11 cellular contexts compared by ENCODE assay signal in the genomic region with DNA sequence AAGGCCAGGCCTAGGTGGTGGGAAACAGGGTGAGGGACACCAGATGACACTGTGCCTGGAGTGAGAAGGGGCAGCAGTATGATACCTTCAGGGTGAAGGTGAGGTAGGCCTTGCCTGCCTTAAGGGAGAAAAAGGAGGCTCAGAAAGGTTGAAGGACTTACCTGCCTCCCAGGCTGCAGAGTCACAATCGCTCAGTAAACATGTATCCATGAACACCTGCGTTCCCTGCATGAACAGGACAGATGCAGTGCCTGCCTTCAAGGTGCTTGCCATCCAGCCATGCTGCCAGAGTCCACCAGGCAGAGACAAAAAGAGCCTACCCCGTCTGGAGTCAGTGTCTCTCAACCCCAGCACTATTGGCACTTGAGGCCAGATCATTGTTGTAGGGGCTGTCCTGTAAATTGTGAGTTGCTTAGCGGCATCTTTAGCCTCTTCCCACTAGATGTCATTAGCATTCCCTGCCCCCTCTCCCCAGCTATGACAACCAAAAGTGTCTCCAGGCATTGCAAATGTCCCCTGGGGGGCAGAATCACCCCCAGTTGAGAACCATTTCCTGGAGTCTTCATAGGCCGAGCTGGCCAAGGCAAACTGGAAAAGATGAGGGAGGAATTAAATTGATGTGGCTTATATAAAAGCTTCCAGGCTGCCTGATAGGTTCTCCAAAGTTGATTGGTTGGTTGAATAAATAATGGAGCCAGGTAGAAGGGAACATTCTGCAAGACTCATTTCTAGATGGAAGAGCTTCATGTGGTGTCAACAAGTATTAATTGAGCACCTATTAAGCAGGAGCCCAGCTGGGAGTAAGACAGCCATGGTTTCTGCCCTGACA. TPM values are rescaled to one million over a fixed set of nuclear protein-coding genes. Genes with fewer than 3 reads are reported as not detected.
DNase-seq lines count a peak whose midpoint lies in the region; ATAC-seq and TF ChIP-seq lines count a peak whose summit lies in the region.
"Had no signal": no experiment of that assay in that cellular context is flagged by ENCODE, and none has a peak within 500 bp of the region (broad histone marks: within the 10 kb centered on the region; RNA-seq: fewer than 3 reads in every experiment).

No MANE protein-coding gene starts in this region.

- H3K36me3 Mint-ChIP-seq in activated CD8-positive, alpha-beta memory T cell treated with anti-CD3 and anti-CD28 coated beads, Interleukin-2, amount 10 ng/mL, durations not matched to agents 7 days and 5 days: no peaks in the 10 kb centered on the region
- no peaks in the 10 kb centered on the region for H3K36me3 Mint-ChIP-seq in activated CD8-positive, alpha-beta T cell treated with anti-CD3 and anti-CD28 coated beads for 36 hours (ENCODE audit: low read depth)

- H3K4me1 ChIP-seq in Peyer's patch: peaks cover 0 to 16% (median 8%) of the 10 kb centered on the region in 4 donors

- H3K9me3 ChIP-seq in Peyer's patch: no peaks in the 10 kb centered on the region
- H3K9me3 ChIP-seq: MG63 had no signal

- CTCF ChIA-PET in activated CD8-positive, alpha-beta memory T cell treated with anti-CD3 and anti-CD28 coated beads, Interleukin-2, amount 10 ng/mL, durations not matched to agents 7 days and 5 days (lab: Charles Lee): interaction anchor here (0.6 to 0.9 kb wide), 2 partner anchors 25 to 350 kb away, joined by 3 read pairs; a partner anchor contains a TSS
- CTCF ChIA-PET in activated CD8-positive, alpha-beta T cell treated with anti-CD3 and anti-CD28 coated beads for 36 hours (lab: Charles Lee): interaction anchor here (0.9 to 1.6 kb wide), 3 partner anchors 25 to 54 kb away, joined by 3 to 4 read pairs (median 3); no protein-coding TSS in a partner anchor

- no peak for ATAC-seq in activated CD8-positive, alpha-beta memory T cell treated with anti-CD3 and anti-CD28 coated beads, Interleukin-2, amount 10 ng/mL, durations not matched to agents 7 days and 5 days
- ATAC-seq in activated CD8-positive, alpha-beta T cell treated with anti-CD3 and anti-CD28 coated beads for 36 hours: no peak
- no peak for ATAC-seq in Right ventricle myocardium superior (ENCODE audit: poor library complexity)

- TF ChIP-seq CTCF in activated CD8-positive, alpha-beta T cell treated with anti-CD3 and anti-CD28 coated beads for 36 hours (IDR thresholded peaks at IDR 0.05): no peak
- no peak for TF ChIP-seq CTCF in foreskin fibroblast (IDR thresholded peaks at IDR 0.05; ENCODE audit: low read depth, low read length)
- TF ChIP-seq CTCF in Peyer's patch (IDR thresholded peaks at IDR 0.05): no peak

- H3K27me3 Mint-ChIP-seq in activated CD8-positive, alpha-beta memory T cell treated with anti-CD3 and anti-CD28 coated beads, Interleukin-2, amount 10 ng/mL, durations not matched to agents 7 days and 5 days: no peaks in the 10 kb centered on the region
- H3K27me3 Mint-ChIP-seq in activated CD8-positive, alpha-beta T cell treated with anti-CD3 and anti-CD28 coated beads for 36 hours: no peaks in the 10 kb centered on the region

- H3K27ac Mint-ChIP-seq in activated CD8-positive, alpha-beta memory T cell treated with anti-CD3 and anti-CD28 coated beads, Interleukin-2, amount 10 ng/mL, durations not matched to agents 7 days and 5 days: no peak overlapping the region
- no peak overlapping the region for H3K27ac Mint-ChIP-seq in activated CD8-positive, alpha-beta T cell treated with anti-CD3 and anti-CD28 coated beads for 36 hours

- H3K27me3 ChIP-seq in Peyer's patch: no peaks in the 10 kb centered on the region
- H3K27me3 ChIP-seq: MG63 had no signal

- no peak overlapping the region for H3K27ac ChIP-seq in Peyer's patch

- H3K36me3 ChIP-seq in Peyer's patch: no peaks in the 10 kb centered on the region
- H3K36me3 ChIP-seq: MG63 had no signal

- H3K9me3 Mint-ChIP-seq in activated CD8-positive, alpha-beta memory T cell treated with anti-CD3 and anti-CD28 coated beads, Interleukin-2, amount 10 ng/mL, durations not matched to agents 7 days and 5 days (ENCODE audit: low read depth): no peaks in the 10 kb centered on the region
- no peaks in the 10 kb centered on the region for H3K9me3 Mint-ChIP-seq in activated CD8-positive, alpha-beta T cell treated with anti-CD3 and anti-CD28 coated beads for 36 hours

- intact Hi-C loops in activated CD8-positive, alpha-beta T cell treated with anti-CD3 and anti-CD28 coated beads for 36 hours (cut with micrococcal nuclease): no loop called here
- intact Hi-C loops in Right ventricle myocardium superior (cut with DNase I): no loop called here

- TF ChIP-seq POLR2A in Peyer's patch (IDR thresholded peaks at IDR 0.05): no peak

- DNase-seq in activated CD8-positive, alpha-beta memory T cell treated with anti-CD3 and anti-CD28 coated beads, Interleukin-2, amount 10 ng/mL, durations not matched to agents 7 days and 5 days: no peak
- no peak for DNase-seq in activated CD8-positive, alpha-beta memory T cell treated with anti-CD3 and anti-CD28 coated beads, Interleukin-2, amount 50 U/mL, for 48 hours
- DNase-seq in activated CD8-positive, alpha-beta T cell treated with anti-CD3 and anti-CD28 coated beads for 36 hours: no peak
- DNase-seq in foreskin fibroblast: no peak
- DNase-seq in stromal cell of bone marrow (ENCODE audit: low read depth): peak; percentile 15
- DNase-seq in NCI-H82 (lab: John Stamatoyannopoulos, UW): no peak
- DNase-seq in Right ventricle myocardium superior: no peak
- DNase-seq in Peyer's patch: no peak
- DNase-seq: activated effector memory CD4-positive, alpha-beta T cell treated with Interleukin-2 at 50 U/mL for 16 hours; MG63; SHP77 had no signal

- POLR2A ChIA-PET in activated CD8-positive, alpha-beta T cell treated with anti-CD3 and anti-CD28 coated beads for 36 hours (lab: Charles Lee): interaction anchor here (1.4 kb wide), 1 partner anchor 10 kb away, joined by 3 read pairs; no protein-coding TSS in a partner anchor

- peak overlapping the region; percentile 20 for H3K4me3 Mint-ChIP-seq in activated CD8-positive, alpha-beta memory T cell treated with anti-CD3 and anti-CD28 coated beads, Interleukin-2, amount 10 ng/mL, durations not matched to agents 7 days and 5 days
- H3K4me3 Mint-ChIP-seq in activated CD8-positive, alpha-beta T cell treated with anti-CD3 and anti-CD28 coated beads for 36 hours: peak overlapping the region; percentile 63

- H3K4me1 Mint-ChIP-seq in activated CD8-positive, alpha-beta memory T cell treated with anti-CD3 and anti-CD28 coated beads, Interleukin-2, amount 10 ng/mL, durations not matched to agents 7 days and 5 days: peaks cover 22% of the 10 kb centered on the region
- peaks cover 28% of the 10 kb centered on the region for H3K4me1 Mint-ChIP-seq in activated CD8-positive, alpha-beta T cell treated with anti-CD3 and anti-CD28 coated beads for 36 hours (ENCODE audit: low read depth)

- H3K4me3 ChIP-seq in foreskin fibroblast (ENCODE audit: low read depth in 1 of 2, low read length in 2 of 2) (peak overlapping the region; percentile 61 to 82), Peyer's patch (peak overlapping the region in 2 of 4 donors; percentile 1 to 99)

RNA-seq across cellular contexts. Expression of a gene that starts 1.7 kb away (rescaled TPM):
- 10 to 100 TPM; 19.9 to 25.4 TPM for total RNA-seq in activated CD8-positive, alpha-beta memory T cell treated with anti-CD3 and anti-CD28 coated beads, Interleukin-2, amount 10 ng/mL, durations not matched to agents 7 days and 5 days
- total RNA-seq in activated CD8-positive, alpha-beta T cell treated with anti-CD3 and anti-CD28 coated beads for 36 hours: 10 to 100 TPM; 11.3 to 12.6 TPM
- total RNA-seq in Right ventricle myocardium superior: 18.1 TPM
- 10 to 100 TPM in 3 of 4 donors, 1 to 10 TPM in 1; 8.1 to 64.4 (median 16.2) TPM for total RNA-seq in Peyer's patch

RNA-seq across cellular contexts. Expression of a gene that starts 25.2 kb away (rescaled TPM):
- not detected for total RNA-seq in activated CD8-positive, alpha-beta memory T cell treated with anti-CD3 and anti-CD28 coated beads, Interleukin-2, amount 10 ng/mL, durations not matched to agents 7 days and 5 days
- total RNA-seq in activated CD8-positive, alpha-beta T cell treated with anti-CD3 and anti-CD28 coated beads for 36 hours: not detected
- not detected for total RNA-seq in Right ventricle myocardium superior
- not detected for total RNA-seq in Peyer's patch

RNA-seq across cellular contexts. Expression of a gene that starts 33.5 kb away (rescaled TPM):
- under 1 TPM; 0.21 to 0.38 TPM for total RNA-seq in activated CD8-positive, alpha-beta memory T cell treated with anti-CD3 and anti-CD28 coated beads, Interleukin-2, amount 10 ng/mL, durations not matched to agents 7 days and 5 days
- total RNA-seq in activated CD8-positive, alpha-beta T cell treated with anti-CD3 and anti-CD28 coated beads for 36 hours: not detected
- total RNA-seq in Right ventricle myocardium superior (not detected), Peyer's patch (1 to 10 TPM in 1 of 4 donors, not detected in 3; 1.3 TPM)
